1 cellular context compared by ENCODE assay signal in genomic region chr6:16849280-16850210, GRCh38.
TF ChIP-seq lines count a peak whose summit lies in the region.

No MANE protein-coding gene starts in this region.

TF ChIP-seq in HEK293, 187 proteins besides CTCF, POLR2A, EP300 and RAD21 (continued from another document):
- TF ChIP-seq ZNF148 (tag by site-specific recombination; IDR thresholded peaks at IDR 0.05; ENCODE audit: borderline replicate concordance) (no peak), YY2 (tag by site-specific recombination; IDR thresholded peaks at IDR 0.05) (no peak), ZNF324 (tag by site-specific recombination; IDR thresholded peaks at IDR 0.05) (no peak; the same call in none of the 2 replicates), ZSCAN18 (tag by site-specific recombination; IDR thresholded peaks at IDR 0.05) (no peak), ZNF830 (tag by site-specific recombination; IDR thresholded peaks at IDR 0.05; ENCODE audit: low read depth) (no peak), ZNF184 (tag by site-specific recombination; IDR thresholded peaks at IDR 0.05) (peak; percentile 88), OVOL3 (tag by site-specific recombination; IDR thresholded peaks at IDR 0.05) (peak; percentile 76), PRDM4 (tag by site-specific recombination; IDR thresholded peaks at IDR 0.05) (peak; percentile 82), BCL11A (tag by site-specific recombination; IDR thresholded peaks at IDR 0.05; ENCODE audit: low read depth) (peak; percentile 85), IKZF3 (tag by site-specific recombination; IDR thresholded peaks at IDR 0.05) (peak; percentile 83), ZNF266 (tag by site-specific recombination; IDR thresholded peaks at IDR 0.05; ENCODE audit: low read depth) (no peak), ZNF26 (tag by site-specific recombination; IDR thresholded peaks at IDR 0.05) (no peak), HOXA7 (CRISPR knock-in tag; IDR thresholded peaks at IDR 0.05; ENCODE audit: borderline replicate concordance) (no peak), ZNF629 (tag by site-specific recombination; IDR thresholded peaks at IDR 0.05) (peak; percentile 97), ZNF768 (tag by site-specific recombination; IDR thresholded peaks at IDR 0.05) (no peak), ZEB2 (tag by site-specific recombination; IDR thresholded peaks at IDR 0.05) (peak; percentile 97), YY1 (tag by site-specific recombination; IDR thresholded peaks at IDR 0.05) (no peak), ZNF692 (tag by site-specific recombination; IDR thresholded peaks at IDR 0.05) (peak; percentile 73), ZNF530 (tag by site-specific recombination; IDR thresholded peaks at IDR 0.05; ENCODE audit: low read depth) (no peak), ZNF776 (tag by site-specific recombination; IDR thresholded peaks at IDR 0.05; ENCODE audit: borderline replicate concordance) (no peak), ZNF433 (tag by site-specific recombination; IDR thresholded peaks at IDR 0.05; ENCODE audit: low read depth) (no peak), SETDB1 (IDR thresholded peaks at IDR 0.05; ENCODE audit: insufficient read length, low read length) (peak; percentile 38), ZBTB21 (tag by site-specific recombination; IDR thresholded peaks at IDR 0.05) (peak; percentile 87), WT1 (tag by site-specific recombination; IDR thresholded peaks at IDR 0.05) (peak; percentile 97), ZNF670 (tag by site-specific recombination; IDR thresholded peaks at IDR 0.05; ENCODE audit: low read depth) (no peak), ZNF580 (tag by site-specific recombination; IDR thresholded peaks at IDR 0.05) (peak; percentile 77), TCF7L2 (IDR thresholded peaks at IDR 0.05; ENCODE audit: borderline replicate concordance, low read depth, low read length) (no peak), PRDM6 (tag by site-specific recombination; IDR thresholded peaks at IDR 0.05) (peak; percentile 92), KLF9 (tag by site-specific recombination; IDR thresholded peaks at IDR 0.05; ENCODE audit: low read depth) (peak; percentile 72)
